In the genomic region with DNA sequence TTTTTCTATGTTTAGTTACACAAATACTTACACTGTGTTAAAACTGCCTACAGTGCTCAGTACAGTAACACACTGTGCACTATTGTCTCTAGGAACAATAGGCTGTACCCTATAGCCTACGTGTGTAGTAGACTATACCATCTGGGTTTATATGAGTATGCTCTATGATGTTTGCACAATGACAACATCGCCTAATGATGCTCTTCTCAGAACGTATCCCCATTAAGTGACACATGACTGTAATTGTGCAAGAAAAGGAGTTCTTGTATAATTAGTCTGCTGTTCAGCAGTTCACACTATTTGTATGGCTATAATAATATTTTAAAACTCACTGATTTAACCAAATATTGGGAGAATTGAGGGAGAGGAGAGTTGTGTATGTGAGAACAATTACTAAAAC, we compare ENCODE assay signal across 25 cellular contexts.
"Had no signal": no experiment of that assay in that cellular context is flagged by ENCODE, and none has a peak within 500 bp of the region (broad histone marks: within the 10 kb centered on the region; RNA-seq: fewer than 3 reads in every experiment).

No MANE protein-coding gene starts in this region.

- H3K36me3 ChIP-seq: ascending aorta, brain microvascular endothelial cell, esophagus squamous epithelium, gastrocnemius medialis, ovary, prostate gland, right atrium auricular region, thoracic aorta had no signal

- H3K9me3 ChIP-seq: ascending aorta, esophagus squamous epithelium, gastrocnemius medialis, ovary, prostate gland, right atrium auricular region, thoracic aorta had no signal

- H3K27ac ChIP-seq: ascending aorta, brain microvascular endothelial cell, dorsolateral prefrontal cortex, esophagus squamous epithelium, gastrocnemius medialis, ovary, prostate gland, right atrium auricular region, thoracic aorta had no signal

- ATAC-seq: activated CD4-positive, alpha-beta T cell treated with anti-CD3 and anti-CD28 coated beads for 36 hours; activated naive CD4-positive, alpha-beta T cell treated with anti-CD3 and anti-CD28 coated beads, Interleukin-2, amount 50 U/mL, for 72 hours; activated T-helper 17 cell treated with anti-CD3 and anti-CD28 coated beads, Interleukin-2, amount 50 U/mL, for 72 hours; effector memory CD8-positive, alpha-beta T cell; gastrocnemius medialis; natural killer cell treated with Interleukin-12 subunit alpha and Interleukin-12 subunit beta and Interleukin-15 and Interleukin-18, amount 100 ng/mL, for 72 hours had no signal

- H3K27me3 ChIP-seq: ascending aorta, brain microvascular endothelial cell, dorsolateral prefrontal cortex, esophagus squamous epithelium, gastrocnemius medialis, ovary, right atrium auricular region had no signal

- H3K4me3 ChIP-seq: ascending aorta, dorsolateral prefrontal cortex, esophagus squamous epithelium, gastrocnemius medialis, ovary, prostate gland, right atrium auricular region, thoracic aorta had no signal

- FAIRE-seq: endothelial cell of umbilical vein had no signal

- H3K4me1 ChIP-seq: ascending aorta, esophagus squamous epithelium, gastrocnemius medialis, prostate gland, right atrium auricular region had no signal

- DNase-seq: activated B cell treated with CpG ODN at 0.5 μM for 24 hours; activated CD4-positive, alpha-beta T cell treated with anti-CD3 and anti-CD28 coated beads for 36 hours; activated CD4-positive, alpha-beta T cell treated with anti-CD3 and anti-CD28 coated beads, Interleukin-2, amount 50 U/mL, for 4 hours; activated CD8-positive, alpha-beta memory T cell treated with anti-CD3 and anti-CD28 coated beads for 24 hours; activated CD8-positive, alpha-beta memory T cell treated with anti-CD3 and anti-CD28 coated beads, Interleukin-2, amount 50 U/mL, for 4 hours; activated T-cell treated with anti-CD3 and anti-CD28 coated beads, Interleukin-2, amount 50 U/mL, for 24 hours; brain microvascular endothelial cell; central memory CD4-positive, alpha-beta T cell; dorsolateral prefrontal cortex; effector memory CD8-positive, alpha-beta T cell; esophagus squamous epithelium; gastrocnemius medialis; hippocampal formation; ovary; stimulated activated CD4-positive, alpha-beta T cell treated with anti-CD3 and anti-CD28 coated beads, Interleukin-4, amount 100 ng/mL, for 24 hours; stimulated activated naive CD4-positive, alpha-beta T cell treated with Interleukin-2 at 50 U/mL for 16 hours; T-helper 9 cell had no signal
